ENCODE assay signal across 16 cellular contexts in the genomic region with DNA sequence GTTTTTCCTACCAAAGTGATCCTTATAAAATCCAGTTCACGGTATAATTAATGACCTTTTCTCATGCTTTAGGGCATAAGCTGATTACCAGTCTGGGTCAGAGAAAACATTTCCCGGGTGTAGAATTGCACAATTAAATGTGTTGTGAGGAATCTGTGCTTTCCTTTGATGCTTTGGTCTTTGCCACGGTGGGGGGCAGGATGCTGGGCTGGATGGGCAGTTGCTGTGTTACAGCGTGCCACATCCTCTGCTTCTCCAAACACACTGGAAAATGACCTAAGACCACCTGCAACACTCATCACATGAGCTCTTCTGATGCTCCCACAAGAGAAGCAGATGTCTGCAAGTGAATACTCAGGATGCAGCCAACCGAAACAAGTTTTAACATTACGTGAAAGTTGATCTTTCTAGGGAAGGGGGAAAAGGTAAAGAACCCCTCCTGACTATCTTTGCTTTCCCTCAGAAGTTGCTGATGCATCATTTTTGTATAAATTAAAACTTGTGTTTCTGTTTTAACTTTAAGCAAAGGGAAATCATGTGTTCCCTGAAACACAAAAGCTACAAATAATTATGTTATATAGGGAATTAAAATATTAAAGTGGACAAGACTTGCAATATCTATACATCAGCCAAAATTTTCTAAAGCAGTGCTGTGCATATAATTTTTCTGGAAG.
DNase-seq lines count a peak whose midpoint lies in the region; ATAC-seq, FAIRE-seq and TF ChIP-seq lines count a peak whose summit lies in the region.
"Had no signal": no experiment of that assay in that cellular context is flagged by ENCODE, and none has a peak within 500 bp of the region (broad histone marks: within the 10 kb centered on the region; RNA-seq: fewer than 3 reads in every experiment).

No MANE protein-coding gene starts in this region.

- no peak overlapping the region for H3K23ac ChIP-seq in mesenchymal stem cell (ENCODE audit: low read length in 2 of 2)

- H2BK12ac ChIP-seq in mesenchymal stem cell (ENCODE audit: low read length in 2 of 2) = no peak overlapping the region

- no CpG with 5 or more reads among the region's 6 CpGs for WGBS in mesenchymal stem cell
- 46% methylated on average over 6 of the region's 6 CpGs for WGBS in hepatocyte (ENCODE audit: low lambda C conversion rate, missing lambda C conversion rate)

- no peak overlapping the region for H3K4me2 ChIP-seq in mesenchymal stem cell (ENCODE audit: low read length, poor library complexity, severe bottlenecking)
- no peak overlapping the region for H3K4me2 ChIP-seq in hepatocyte

- H3K4me3 ChIP-seq in mesenchymal stem cell (ENCODE audit: insufficient read depth in 1 of 2, low read depth in 1 of 2, low read length in 2 of 2) (no peak overlapping the region), hepatocyte (no peak overlapping the region)
- H3K4me3 ChIP-seq: tibial nerve had no signal

- no peak for TF ChIP-seq CTCF in D721Med (IDR thresholded peaks at IDR 0.05; ENCODE audit: insufficient read depth, missing control alignments)
- no peak for TF ChIP-seq CTCF in hepatocyte (IDR thresholded peaks at IDR 0.05; ENCODE audit: poor library complexity)

- H3K9ac ChIP-seq in mesenchymal stem cell (ENCODE audit: low read length) = no peak overlapping the region

- H3K4ac ChIP-seq in mesenchymal stem cell (ENCODE audit: low read depth in 1 of 2, low read length in 2 of 2) = no peak overlapping the region

- no peaks in the 10 kb centered on the region for H4K20me1 ChIP-seq in hepatocyte (ENCODE audit: insufficient read depth, poor library complexity, severe bottlenecking)

- no peak overlapping the region for H2AFZ ChIP-seq in mesenchymal stem cell (ENCODE audit: low read depth, low read length)
- no peak overlapping the region for H2AFZ ChIP-seq in hepatocyte

- no peaks in the 10 kb centered on the region for H3K79me2 ChIP-seq in hepatocyte

- no peak overlapping the region for H2AK5ac ChIP-seq in mesenchymal stem cell (ENCODE audit: low read length, severe bottlenecking)

- H3K79me1 ChIP-seq in mesenchymal stem cell (replicated peaks; ENCODE audit: low read length, poor library complexity, severe bottlenecking) = no peaks in the 10 kb centered on the region

- peaks cover 4% of the 10 kb centered on the region for H3K4me1 ChIP-seq in mesenchymal stem cell (ENCODE audit: control insufficient read depth, insufficient read depth, low read depth, low read length)
- H3K4me1 ChIP-seq in hepatocyte (ENCODE audit: insufficient read depth) = no peaks in the 10 kb centered on the region
- H3K4me1 ChIP-seq: tibial nerve had no signal

- H3K9me3 ChIP-seq in mesenchymal stem cell (ENCODE audit: control insufficient read depth, low read length) = no peaks in the 10 kb centered on the region
- no peaks in the 10 kb centered on the region for H3K9me3 ChIP-seq in hepatocyte (ENCODE audit: low read depth)
- H3K9me3 ChIP-seq: BE2C, tibial nerve had no signal

- no peak for ATAC-seq in GM18870 (IDR thresholded peaks at IDR 0.05; ENCODE audit: unreplicated experiment)
- ATAC-seq in GM18858 (IDR thresholded peaks at IDR 0.05; ENCODE audit: unreplicated experiment) = no peak

- no peak overlapping the region for H3K18ac ChIP-seq in mesenchymal stem cell (ENCODE audit: low read depth in 1 of 2, low read length in 2 of 2)

- H2BK5ac ChIP-seq in mesenchymal stem cell (ENCODE audit: low read depth, low read length, poor library complexity, severe bottlenecking) = no peak overlapping the region

- no peak overlapping the region for H2BK15ac ChIP-seq in mesenchymal stem cell (ENCODE audit: low read depth, poor library complexity, severe bottlenecking)

- no peaks in the 10 kb centered on the region for H3K36me3 ChIP-seq in mesenchymal stem cell (ENCODE audit: control insufficient read depth in 1 of 2, insufficient read depth in 2 of 2, low read depth in 1 of 2, low read length in 2 of 2)
- no peaks in the 10 kb centered on the region for H3K36me3 ChIP-seq in hepatocyte (replicated peaks; ENCODE audit: insufficient read depth, low read depth)
- H3K36me3 ChIP-seq: BE2C, tibial nerve had no signal

- H4K8ac ChIP-seq in mesenchymal stem cell (ENCODE audit: low read length) = no peak overlapping the region

- H3K14ac ChIP-seq in mesenchymal stem cell (ENCODE audit: low read length in 2 of 2) = no peak overlapping the region

- DNase-seq in D721Med (ENCODE audit: insufficient read length, low spot score) = no peak
- DNase-seq in M059J (ENCODE audit: low read depth) = peak; percentile 49
- peak; percentile 28 for DNase-seq in RPMI7951 (ENCODE audit: low read depth)
- no peak for DNase-seq in mesenchymal stem cell
- DNase-seq in OCI-M1 (lab: John Stamatoyannopoulos, UW) = no peak
- no peak for DNase-seq in hepatocyte (ENCODE audit: low spot score)
- DNase-seq: activated CD4-positive, CD25-positive, alpha-beta regulatory T cell; activated naive CD4-positive, alpha-beta T cell treated with anti-CD3 and anti-CD28 coated beads, Interleukin-2, amount 10 ng/mL, durations not matched to agents 7 days and 5 days; BE2C; effector memory CD4-positive, alpha-beta T cell; EL; NCI-H1694 had no signal

- H3K27ac ChIP-seq in mesenchymal stem cell (ENCODE audit: low read length, poor library complexity, severe bottlenecking) = peak overlapping the region; percentile 67
- no peak overlapping the region for H3K27ac ChIP-seq in hepatocyte
- H3K27ac ChIP-seq: tibial nerve had no signal

- no peak overlapping the region for H4K91ac ChIP-seq in mesenchymal stem cell (ENCODE audit: low read length)

- no peak overlapping the region for H2BK120ac ChIP-seq in mesenchymal stem cell (ENCODE audit: low read depth, low read length)

- peak; percentile 82 for FAIRE-seq in D721Med (lab: Jason Lieb, UNC)
- FAIRE-seq: GM12892 had no signal

- H3K9me2 ChIP-seq in hepatocyte (replicated peaks; ENCODE audit: insufficient read depth) = no peaks in the 10 kb centered on the region

- H3K27me3 ChIP-seq in mesenchymal stem cell (ENCODE audit: control insufficient read depth in 1 of 2, insufficient read depth in 1 of 2, low read length in 2 of 2) (no peaks in the 10 kb centered on the region), hepatocyte (no peaks in the 10 kb centered on the region)
- H3K27me3 ChIP-seq: BE2C, tibial nerve had no signal

Comparison
In these comparisons a context has a peak if more than half of its experiments do, and no peak if none do; other contexts are left out.
1. DNase-seq: peak in M059J (single experiment) and RPMI7951 (single experiment); none in D721Med (single experiment), mesenchymal stem cell (single experiment), OCI-M1 (single experiment) and hepatocyte (single experiment).